ENCODE assay signal across 8 cellular contexts in genomic region chr1:46131727-46132528, GRCh38. TPM values are rescaled to one million over a fixed set of nuclear protein-coding genes. Genes with fewer than 3 reads are reported as not detected.
DNase-seq lines count a peak whose midpoint lies in the region; ATAC-seq and TF ChIP-seq lines count a peak whose summit lies in the region.

No MANE protein-coding gene starts in this region.

- H3K27ac ChIP-seq in fibroblast of lung (ENCODE audit: insufficient read depth, low read length) (peak overlapping the region; percentile 96), aorta (ENCODE audit: low read depth in 1 of 2, low read length in 2 of 2) (peak overlapping the region; percentile 62 to 72)

- peak overlapping the region; percentile 45 for H2AFZ ChIP-seq in fibroblast of lung (ENCODE audit: low read length)

- H3K9me3 ChIP-seq in fibroblast of lung (ENCODE audit: control insufficient read depth, insufficient read depth, low read depth, low read length) (no peaks in the 10 kb centered on the region), aorta (ENCODE audit: control insufficient read depth, low read length) (no peaks in the 10 kb centered on the region)

- H3K27me3 ChIP-seq in fibroblast of lung (ENCODE audit: control insufficient read depth, insufficient read depth, low read length) (no peaks in the 10 kb centered on the region), aorta (ENCODE audit: control insufficient read depth in 1 of 2, insufficient read depth in 2 of 2, low read length in 1 of 2) (no peaks in the 10 kb centered on the region)

- WGBS in aorta, 2 donors, result 0% methylated on average over 38 of the region's 38 CpGs

- peak overlapping the region; percentile 82 for H3K9ac ChIP-seq in fibroblast of lung (ENCODE audit: insufficient read depth, low read length)

- in situ Hi-C loops in GM18951 (cut with MboI; ENCODE audit: low sequenced_read_pairs, unreplicated experiment), result no loop called here

- peak overlapping the region; percentile 100 for H3K27ac Mint-ChIP-seq in neural crest cell (ENCODE audit: unreplicated experiment)

- peaks cover 10% of the 10 kb centered on the region for H3K4me1 ChIP-seq in fibroblast of lung (ENCODE audit: control insufficient read depth, extremely low read depth, insufficient read depth, low read length)
- peaks cover 2 to 3% of the 10 kb centered on the region in 2 donors for H3K4me1 ChIP-seq in aorta (ENCODE audit: control insufficient read depth in 1 of 2, insufficient read depth in 2 of 2, low read length in 2 of 2)

- no peaks in the 10 kb centered on the region for H3K27me3 Mint-ChIP-seq in neural crest cell (ENCODE audit: low read depth)

- no peak for ATAC-seq in aorta (ENCODE audit: low FRiP score)

- intact Hi-C loops in aorta (cut with DNase I), result loop anchor here in 1 of 2 donors (1.0 kb wide), 1 partner anchor 47 kb away; no protein-coding TSS in a partner anchor

- H4K20me1 ChIP-seq in fibroblast of lung (ENCODE audit: control insufficient read depth, extremely low read depth, insufficient read depth, low read length), result no peaks in the 10 kb centered on the region

- TF ChIP-seq POLR2A in GM18951 (IDR thresholded peaks at IDR 0.05; ENCODE audit: extremely low read depth, insufficient read depth, insufficient read length), result peak; percentile 14

- TF ChIP-seq CTCF in fibroblast of lung (conservative IDR thresholded peaks at IDR 0.05 in 1 of 2, IDR thresholded peaks at IDR 0.05 in 1 of 2; ENCODE audit: low read depth in 1 of 2, low read length in 2 of 2) (no peak), neural crest cell (conservative IDR thresholded peaks at IDR 0.05) (no peak)

- DNase-seq in NCI-H446 treated with DMSO at 0.1 percent for 48 hours (lab: John Stamatoyannopoulos, UW) (peak; percentile 55), fibroblast of lung (ENCODE audit: low read depth in 2 of 2) (peak; percentile 37 to 42), neural crest cell (ENCODE audit: low read depth, low spot score) (peak; percentile 19), aorta (peak in 1 of 2 donors; percentile 50), GDM1 (lab: John Stamatoyannopoulos, UW) (no peak), UCSD-AML1 (lab: John Stamatoyannopoulos, UW; ENCODE audit: unreplicated experiment) (no peak)
- peak; percentile 35 for DNase-seq in activated CD8-positive, alpha-beta memory T cell treated with anti-CD3 and anti-CD28 coated beads, Interleukin-2, amount 50 U/mL, for 4 hours

- H3K4me3 Mint-ChIP-seq in neural crest cell, result peak overlapping the region; percentile 94

- no peaks in the 10 kb centered on the region for H3K79me2 ChIP-seq in fibroblast of lung (ENCODE audit: control insufficient read depth, insufficient read depth, low read length)

- no peaks in the 10 kb centered on the region for H3K9me3 Mint-ChIP-seq in neural crest cell

- peaks cover 58% of the 10 kb centered on the region for H3K4me1 Mint-ChIP-seq in neural crest cell

- H3K4me2 ChIP-seq in fibroblast of lung (ENCODE audit: extremely low read depth, insufficient read depth, low read length), result peak overlapping the region; percentile 84

- H3K36me3 ChIP-seq in fibroblast of lung (ENCODE audit: control insufficient read depth, insufficient read depth, low read length) (no peaks in the 10 kb centered on the region), aorta (ENCODE audit: control insufficient read depth in 1 of 2, insufficient read depth in 2 of 2, low read length in 1 of 2) (no peaks in the 10 kb centered on the region)

- peaks cover 4% of the 10 kb centered on the region for H3K36me3 Mint-ChIP-seq in neural crest cell (ENCODE audit: low read depth)

- H3K4me3 ChIP-seq in fibroblast of lung (replicated peaks in 1 of 4; ENCODE audit: control extremely low read depth in 1 of 4, insufficient read depth in 1 of 4, low read depth in 3 of 4, low read length in 4 of 4) (peak overlapping the region; percentile 64 to 91 (median 73)), aorta (ENCODE audit: low read length in 2 of 2) (peak overlapping the region; percentile 73 to 96)

RNA-seq across cellular contexts. Expression of gene PIK3R3, which starts 0.5 kb away (rescaled TPM):
- total RNA-seq in fibroblast of lung (1.8 and 3.3 TPM in 2 replicates), neural crest cell (85.3 and 92.2 TPM in 2 replicates), aorta (10 to 100 TPM; 32.0 to 49.8 TPM)
- polyA plus RNA-seq in fibroblast of lung (4.1 and 5.4 TPM in 2 replicates), aorta (1 to 10 TPM; 1.5 to 2.1 TPM)
- polyA plus RNA-seq in fibroblast of lung (2012), result 4.7 and 5.4 TPM in 2 replicates
- 4.1 and 9.1 TPM in 2 replicates for polyA minus RNA-seq in fibroblast of lung (ENCODE audit: low replicate concordance)

RNA-seq across cellular contexts. Expression of gene TSPAN1, which starts 43.0 kb away (rescaled TPM):
- 0.17 and 0.26 TPM in 2 replicates for total RNA-seq in fibroblast of lung
- polyA plus RNA-seq in fibroblast of lung, result 0.91 and 0.94 TPM in 2 replicates
- polyA plus RNA-seq in fibroblast of lung (2012), result 0.09 and 0.24 TPM in 2 replicates
- polyA minus RNA-seq in fibroblast of lung (ENCODE audit: low replicate concordance), result not detected in 2 replicates
- total RNA-seq in neural crest cell, result not detected in 2 replicates
- total RNA-seq in aorta, result 1 to 10 TPM; 2.3 to 3.2 TPM
- 10 to 100 TPM in 1 of 2 donors, 1 to 10 TPM in 1; 3.9 to 26.5 TPM for polyA plus RNA-seq in aorta

RNA-seq across cellular contexts. Expression of gene P3R3URF, which starts 44.4 kb away (rescaled TPM):
- total RNA-seq in fibroblast of lung (not detected in 2 replicates), neural crest cell (not detected in 2 replicates), aorta (not detected)
- polyA plus RNA-seq in fibroblast of lung (not detected in 2 replicates), aorta (not detected)
- not detected in 2 replicates for polyA plus RNA-seq in fibroblast of lung (2012)
- not detected in 2 replicates for polyA minus RNA-seq in fibroblast of lung (ENCODE audit: low replicate concordance)

Comparison
In these comparisons a context has a peak if more than half of its experiments do, and no peak if none do; other contexts are left out.
1. DNase-seq: peak in NCI-H446 treated with DMSO at 0.1 percent for 48 hours (single experiment), activated CD8-positive, alpha-beta memory T cell treated with anti-CD3 and anti-CD28 coated beads, Interleukin-2, amount 50 U/mL, for 4 hours (single experiment), fibroblast of lung (2 of 2) and neural crest cell (single experiment); none in GDM1 (single experiment) and UCSD-AML1 (single experiment).